In genomic region chr17:56801506-56802178, GRCh38 we compare ENCODE assay signal across 2 cellular contexts.
TF ChIP-seq lines count a peak whose summit lies in the region.

No MANE protein-coding gene starts in this region.

TF ChIP-seq in IMR-90, 13 proteins besides CTCF, POLR2A, EP300 and RAD21:
- TF ChIP-seq FOS (IDR thresholded peaks at IDR 0.05; ENCODE audit: low read depth, low read length) (no peak), SMC3 (IDR thresholded peaks at IDR 0.05; ENCODE audit: low read depth, low read length) (no peak), CHD1 (IDR thresholded peaks at IDR 0.05; ENCODE audit: low read depth, low read length) (no peak), CEBPB (IDR thresholded peaks at IDR 0.05; ENCODE audit: low read depth, low read length) (no peak), MXI1 (IDR thresholded peaks at IDR 0.05; ENCODE audit: borderline replicate concordance, low read depth, low read length) (no peak), RFX5 (IDR thresholded peaks at IDR 0.05; ENCODE audit: low read depth, low read length) (no peak)

TF ChIP-seq in HepG2, 621 proteins besides CTCF, POLR2A, EP300 and RAD21:
- TF ChIP-seq JARID2 (CRISPR knock-in tag; IDR thresholded peaks at IDR 0.05; ENCODE audit: insufficient replicate concordance): no peak
- no peak for TF ChIP-seq ZNF563 (CRISPR knock-in tag; IDR thresholded peaks at IDR 0.05)
- no peak for TF ChIP-seq CC2D1A (CRISPR knock-in tag; IDR thresholded peaks at IDR 0.05)
- TF ChIP-seq ZNF800 (CRISPR knock-in tag; IDR thresholded peaks at IDR 0.05): no peak
- no peak for TF ChIP-seq ZNF672 (CRISPR knock-in tag; IDR thresholded peaks at IDR 0.05)
- no peak for TF ChIP-seq ZNF512B (CRISPR knock-in tag; IDR thresholded peaks at IDR 0.05; ENCODE audit: borderline replicate concordance)
- peak; percentile 73 for TF ChIP-seq ZNF629 (CRISPR knock-in tag; conservative IDR thresholded peaks at IDR 0.05)
